1 cellular context compared by ENCODE assay signal in the genomic region with DNA sequence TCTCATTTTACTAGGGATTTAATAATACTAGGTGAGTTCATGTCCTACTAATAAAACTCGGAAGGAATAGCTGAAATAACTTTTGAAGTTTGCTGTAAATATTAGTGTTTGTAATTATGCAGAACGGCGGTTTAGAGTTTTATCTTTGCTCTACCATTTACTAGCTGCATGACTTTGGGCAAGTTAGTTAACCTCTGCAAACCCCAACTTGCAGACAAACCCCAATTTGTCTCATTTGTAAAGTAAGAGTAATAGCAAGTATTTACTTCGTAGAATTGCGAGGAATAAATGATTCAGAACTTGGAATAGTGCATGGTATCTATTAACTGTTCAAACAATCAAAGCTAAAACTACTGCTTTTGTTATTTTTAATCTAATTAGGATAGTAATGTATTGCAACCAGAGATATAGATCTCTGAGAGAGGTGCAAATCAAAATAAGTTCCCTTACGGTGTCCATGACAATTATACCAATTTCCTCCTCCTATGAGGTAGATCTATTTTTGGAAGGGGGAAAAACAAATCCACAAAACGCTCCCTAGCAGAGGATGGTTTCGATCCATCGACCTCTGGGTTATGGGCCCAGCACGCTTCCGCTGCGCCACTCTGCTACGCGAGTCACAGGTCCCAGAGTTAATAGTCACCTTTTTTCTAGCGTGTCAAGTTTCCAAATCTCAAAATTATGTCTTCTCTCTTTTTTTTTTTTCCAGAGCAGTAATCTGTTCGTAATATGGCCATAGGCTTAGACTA.
TF ChIP-seq lines count a peak whose summit lies in the region.

No MANE protein-coding gene starts in this region.

TF ChIP-seq in K562, 482 proteins besides CTCF, POLR2A, EP300 and RAD21 (continued from another document and continues in another):
- TF ChIP-seq C11orf30 (IDR thresholded peaks at IDR 0.05; ENCODE audit: low read depth), result no peak
- no peak for TF ChIP-seq RBM34 (IDR thresholded peaks at IDR 0.05; ENCODE audit: borderline replicate concordance, insufficient read depth, low read length)
- TF ChIP-seq, protein P1, sequence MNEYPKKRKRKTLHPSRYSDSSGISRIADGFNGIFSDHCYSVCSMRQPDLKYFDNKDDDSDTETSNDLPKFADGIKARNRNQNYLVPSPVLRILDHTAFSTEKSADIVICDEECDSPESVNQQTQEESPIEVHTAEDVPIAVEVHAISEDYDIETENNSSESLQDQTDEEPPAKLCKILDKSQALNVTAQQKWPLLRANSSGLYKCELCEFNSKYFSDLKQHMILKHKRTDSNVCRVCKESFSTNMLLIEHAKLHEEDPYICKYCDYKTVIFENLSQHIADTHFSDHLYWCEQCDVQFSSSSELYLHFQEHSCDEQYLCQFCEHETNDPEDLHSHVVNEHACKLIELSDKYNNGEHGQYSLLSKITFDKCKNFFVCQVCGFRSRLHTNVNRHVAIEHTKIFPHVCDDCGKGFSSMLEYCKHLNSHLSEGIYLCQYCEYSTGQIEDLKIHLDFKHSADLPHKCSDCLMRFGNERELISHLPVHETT (CRISPR knock-in tag; conservative IDR thresholded peaks at IDR 0.05 in 1 of 2, IDR thresholded peaks at IDR 0.05 in 1 of 2), result no peak
- TF ChIP-seq ZNF384 (IDR thresholded peaks at IDR 0.05; ENCODE audit: low read depth, low read length), result peak; percentile 94
- TF ChIP-seq HDGF (IDR thresholded peaks at IDR 0.05), result no peak
- TF ChIP-seq BRD9 (IDR thresholded peaks at IDR 0.05; ENCODE audit: low read depth, partially characterized antibody), result peak; percentile 99
- TF ChIP-seq RUNX1 (IDR thresholded peaks at IDR 0.05; ENCODE audit: low read depth), result no peak
- no peak for TF ChIP-seq FOXJ3 (CRISPR knock-in tag; IDR thresholded peaks at IDR 0.05)
- TF ChIP-seq NR4A1 (CRISPR knock-in tag; IDR thresholded peaks at IDR 0.05), result no peak
- 0 out of 2 replicates have a peak, but pooled peaks have one; percentile 31 for TF ChIP-seq NR4A1 (tag; IDR thresholded peaks at IDR 0.05)
- TF ChIP-seq MCM7 (IDR thresholded peaks at IDR 0.05), result 0 out of 4 replicates have a peak, but pooled peaks of 1 of the 2 experiments have one; percentile 64
- TF ChIP-seq, protein P2, sequence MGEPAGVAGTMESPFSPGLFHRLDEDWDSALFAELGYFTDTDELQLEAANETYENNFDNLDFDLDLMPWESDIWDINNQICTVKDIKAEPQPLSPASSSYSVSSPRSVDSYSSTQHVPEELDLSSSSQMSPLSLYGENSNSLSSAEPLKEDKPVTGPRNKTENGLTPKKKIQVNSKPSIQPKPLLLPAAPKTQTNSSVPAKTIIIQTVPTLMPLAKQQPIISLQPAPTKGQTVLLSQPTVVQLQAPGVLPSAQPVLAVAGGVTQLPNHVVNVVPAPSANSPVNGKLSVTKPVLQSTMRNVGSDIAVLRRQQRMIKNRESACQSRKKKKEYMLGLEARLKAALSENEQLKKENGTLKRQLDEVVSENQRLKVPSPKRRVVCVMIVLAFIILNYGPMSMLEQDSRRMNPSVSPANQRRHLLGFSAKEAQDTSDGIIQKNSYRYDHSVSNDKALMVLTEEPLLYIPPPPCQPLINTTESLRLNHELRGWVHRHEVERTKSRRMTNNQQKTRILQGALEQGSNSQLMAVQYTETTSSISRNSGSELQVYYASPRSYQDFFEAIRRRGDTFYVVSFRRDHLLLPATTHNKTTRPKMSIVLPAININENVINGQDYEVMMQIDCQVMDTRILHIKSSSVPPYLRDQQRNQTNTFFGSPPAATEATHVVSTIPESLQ (CRISPR knock-in tag; IDR thresholded peaks at IDR 0.05), result no peak
- TF ChIP-seq, protein P3, sequence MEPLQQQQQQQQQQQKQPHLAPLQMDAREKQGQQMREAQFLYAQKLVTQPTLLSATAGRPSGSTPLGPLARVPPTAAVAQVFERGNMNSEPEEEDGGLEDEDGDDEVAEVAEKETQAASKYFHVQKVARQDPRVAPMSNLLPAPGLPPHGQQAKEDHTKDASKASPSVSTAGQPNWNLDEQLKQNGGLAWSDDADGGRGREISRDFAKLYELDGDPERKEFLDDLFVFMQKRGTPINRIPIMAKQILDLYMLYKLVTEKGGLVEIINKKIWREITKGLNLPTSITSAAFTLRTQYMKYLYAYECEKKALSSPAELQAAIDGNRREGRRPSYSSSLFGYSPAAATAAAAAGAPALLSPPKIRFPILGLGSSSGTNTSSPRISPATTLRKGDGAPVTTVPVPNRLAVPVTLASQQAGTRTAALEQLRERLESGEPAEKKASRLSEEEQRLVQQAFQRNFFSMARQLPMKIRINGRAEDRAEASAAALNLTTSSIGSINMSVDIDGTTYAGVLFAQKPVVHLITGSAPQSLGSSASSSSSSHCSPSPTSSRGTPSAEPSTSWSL (CRISPR knock-in tag; IDR thresholded peaks at IDR 0.05; ENCODE audit: borderline replicate concordance), result no peak
- TF ChIP-seq ARHGAP35 (IDR thresholded peaks at IDR 0.05; ENCODE audit: partially characterized antibody), result no peak
- TF ChIP-seq HLTF (IDR thresholded peaks at IDR 0.05), result no peak
- TF ChIP-seq, protein P4, sequence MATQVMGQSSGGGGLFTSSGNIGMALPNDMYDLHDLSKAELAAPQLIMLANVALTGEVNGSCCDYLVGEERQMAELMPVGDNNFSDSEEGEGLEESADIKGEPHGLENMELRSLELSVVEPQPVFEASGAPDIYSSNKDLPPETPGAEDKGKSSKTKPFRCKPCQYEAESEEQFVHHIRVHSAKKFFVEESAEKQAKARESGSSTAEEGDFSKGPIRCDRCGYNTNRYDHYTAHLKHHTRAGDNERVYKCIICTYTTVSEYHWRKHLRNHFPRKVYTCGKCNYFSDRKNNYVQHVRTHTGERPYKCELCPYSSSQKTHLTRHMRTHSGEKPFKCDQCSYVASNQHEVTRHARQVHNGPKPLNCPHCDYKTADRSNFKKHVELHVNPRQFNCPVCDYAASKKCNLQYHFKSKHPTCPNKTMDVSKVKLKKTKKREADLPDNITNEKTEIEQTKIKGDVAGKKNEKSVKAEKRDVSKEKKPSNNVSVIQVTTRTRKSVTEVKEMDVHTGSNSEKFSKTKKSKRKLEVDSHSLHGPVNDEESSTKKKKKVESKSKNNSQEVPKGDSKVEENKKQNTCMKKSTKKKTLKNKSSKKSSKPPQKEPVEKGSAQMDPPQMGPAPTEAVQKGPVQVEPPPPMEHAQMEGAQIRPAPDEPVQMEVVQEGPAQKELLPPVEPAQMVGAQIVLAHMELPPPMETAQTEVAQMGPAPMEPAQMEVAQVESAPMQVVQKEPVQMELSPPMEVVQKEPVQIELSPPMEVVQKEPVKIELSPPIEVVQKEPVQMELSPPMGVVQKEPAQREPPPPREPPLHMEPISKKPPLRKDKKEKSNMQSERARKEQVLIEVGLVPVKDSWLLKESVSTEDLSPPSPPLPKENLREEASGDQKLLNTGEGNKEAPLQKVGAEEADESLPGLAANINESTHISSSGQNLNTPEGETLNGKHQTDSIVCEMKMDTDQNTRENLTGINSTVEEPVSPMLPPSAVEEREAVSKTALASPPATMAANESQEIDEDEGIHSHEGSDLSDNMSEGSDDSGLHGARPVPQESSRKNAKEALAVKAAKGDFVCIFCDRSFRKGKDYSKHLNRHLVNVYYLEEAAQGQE (CRISPR knock-in tag; IDR thresholded peaks at IDR 0.05; ENCODE audit: low read depth), result no peak
- TF ChIP-seq, protein P5, sequence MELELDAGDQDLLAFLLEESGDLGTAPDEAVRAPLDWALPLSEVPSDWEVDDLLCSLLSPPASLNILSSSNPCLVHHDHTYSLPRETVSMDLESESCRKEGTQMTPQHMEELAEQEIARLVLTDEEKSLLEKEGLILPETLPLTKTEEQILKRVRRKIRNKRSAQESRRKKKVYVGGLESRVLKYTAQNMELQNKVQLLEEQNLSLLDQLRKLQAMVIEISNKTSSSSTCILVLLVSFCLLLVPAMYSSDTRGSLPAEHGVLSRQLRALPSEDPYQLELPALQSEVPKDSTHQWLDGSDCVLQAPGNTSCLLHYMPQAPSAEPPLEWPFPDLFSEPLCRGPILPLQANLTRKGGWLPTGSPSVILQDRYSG (tag; conservative IDR thresholded peaks at IDR 0.05; ENCODE audit: low read depth), result no peak
- TF ChIP-seq ZNF316 (IDR thresholded peaks at IDR 0.05), result no peak
- peak; percentile 40; the same call in 1 of the 2 replicates for TF ChIP-seq RFX1 (IDR thresholded peaks at IDR 0.05)
- TF ChIP-seq, protein P6, sequence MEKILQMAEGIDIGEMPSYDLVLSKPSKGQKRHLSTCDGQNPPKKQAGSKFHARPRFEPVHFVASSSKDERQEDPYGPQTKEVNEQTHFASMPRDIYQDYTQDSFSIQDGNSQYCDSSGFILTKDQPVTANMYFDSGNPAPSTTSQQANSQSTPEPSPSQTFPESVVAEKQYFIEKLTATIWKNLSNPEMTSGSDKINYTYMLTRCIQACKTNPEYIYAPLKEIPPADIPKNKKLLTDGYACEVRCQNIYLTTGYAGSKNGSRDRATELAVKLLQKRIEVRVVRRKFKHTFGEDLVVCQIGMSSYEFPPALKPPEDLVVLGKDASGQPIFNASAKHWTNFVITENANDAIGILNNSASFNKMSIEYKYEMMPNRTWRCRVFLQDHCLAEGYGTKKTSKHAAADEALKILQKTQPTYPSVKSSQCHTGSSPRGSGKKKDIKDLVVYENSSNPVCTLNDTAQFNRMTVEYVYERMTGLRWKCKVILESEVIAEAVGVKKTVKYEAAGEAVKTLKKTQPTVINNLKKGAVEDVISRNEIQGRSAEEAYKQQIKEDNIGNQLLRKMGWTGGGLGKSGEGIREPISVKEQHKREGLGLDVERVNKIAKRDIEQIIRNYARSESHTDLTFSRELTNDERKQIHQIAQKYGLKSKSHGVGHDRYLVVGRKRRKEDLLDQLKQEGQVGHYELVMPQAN (IDR thresholded peaks at IDR 0.05; ENCODE audit: borderline replicate concordance), result no peak
- no peak for TF ChIP-seq HNRNPK (IDR thresholded peaks at IDR 0.05; ENCODE audit: low read depth, low read length, poor library complexity, severe bottlenecking)
- TF ChIP-seq PHB2 (IDR thresholded peaks at IDR 0.05; ENCODE audit: low read depth), result no peak
- no peak for TF ChIP-seq ZNF3 (CRISPR knock-in tag; IDR thresholded peaks at IDR 0.05)
- no peak for TF ChIP-seq ETS2 (tag; IDR thresholded peaks at IDR 0.05; ENCODE audit: borderline replicate concordance, poor library complexity, severe bottlenecking)
- TF ChIP-seq KLF13 (tag; IDR thresholded peaks at IDR 0.05; ENCODE audit: borderline replicate concordance, low read depth), result no peak
- TF ChIP-seq PML (IDR thresholded peaks at IDR 0.05; ENCODE audit: low read length), result 0 out of 2 replicates have a peak, but pooled peaks have one; percentile 33
- TF ChIP-seq ZNF830 (CRISPR knock-in tag; IDR thresholded peaks at IDR 0.05), result no peak
- no peak for TF ChIP-seq ILK (tag; IDR thresholded peaks at IDR 0.05; ENCODE audit: borderline replicate concordance, low read depth)
- no peak for TF ChIP-seq ZNF121 (CRISPR knock-in tag; conservative IDR thresholded peaks at IDR 0.05)
- TF ChIP-seq, protein P7, sequence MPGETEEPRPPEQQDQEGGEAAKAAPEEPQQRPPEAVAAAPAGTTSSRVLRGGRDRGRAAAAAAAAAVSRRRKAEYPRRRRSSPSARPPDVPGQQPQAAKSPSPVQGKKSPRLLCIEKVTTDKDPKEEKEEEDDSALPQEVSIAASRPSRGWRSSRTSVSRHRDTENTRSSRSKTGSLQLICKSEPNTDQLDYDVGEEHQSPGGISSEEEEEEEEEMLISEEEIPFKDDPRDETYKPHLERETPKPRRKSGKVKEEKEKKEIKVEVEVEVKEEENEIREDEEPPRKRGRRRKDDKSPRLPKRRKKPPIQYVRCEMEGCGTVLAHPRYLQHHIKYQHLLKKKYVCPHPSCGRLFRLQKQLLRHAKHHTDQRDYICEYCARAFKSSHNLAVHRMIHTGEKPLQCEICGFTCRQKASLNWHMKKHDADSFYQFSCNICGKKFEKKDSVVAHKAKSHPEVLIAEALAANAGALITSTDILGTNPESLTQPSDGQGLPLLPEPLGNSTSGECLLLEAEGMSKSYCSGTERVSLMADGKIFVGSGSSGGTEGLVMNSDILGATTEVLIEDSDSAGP (CRISPR knock-in tag; IDR thresholded peaks at IDR 0.05), result no peak
- TF ChIP-seq, protein P8, sequence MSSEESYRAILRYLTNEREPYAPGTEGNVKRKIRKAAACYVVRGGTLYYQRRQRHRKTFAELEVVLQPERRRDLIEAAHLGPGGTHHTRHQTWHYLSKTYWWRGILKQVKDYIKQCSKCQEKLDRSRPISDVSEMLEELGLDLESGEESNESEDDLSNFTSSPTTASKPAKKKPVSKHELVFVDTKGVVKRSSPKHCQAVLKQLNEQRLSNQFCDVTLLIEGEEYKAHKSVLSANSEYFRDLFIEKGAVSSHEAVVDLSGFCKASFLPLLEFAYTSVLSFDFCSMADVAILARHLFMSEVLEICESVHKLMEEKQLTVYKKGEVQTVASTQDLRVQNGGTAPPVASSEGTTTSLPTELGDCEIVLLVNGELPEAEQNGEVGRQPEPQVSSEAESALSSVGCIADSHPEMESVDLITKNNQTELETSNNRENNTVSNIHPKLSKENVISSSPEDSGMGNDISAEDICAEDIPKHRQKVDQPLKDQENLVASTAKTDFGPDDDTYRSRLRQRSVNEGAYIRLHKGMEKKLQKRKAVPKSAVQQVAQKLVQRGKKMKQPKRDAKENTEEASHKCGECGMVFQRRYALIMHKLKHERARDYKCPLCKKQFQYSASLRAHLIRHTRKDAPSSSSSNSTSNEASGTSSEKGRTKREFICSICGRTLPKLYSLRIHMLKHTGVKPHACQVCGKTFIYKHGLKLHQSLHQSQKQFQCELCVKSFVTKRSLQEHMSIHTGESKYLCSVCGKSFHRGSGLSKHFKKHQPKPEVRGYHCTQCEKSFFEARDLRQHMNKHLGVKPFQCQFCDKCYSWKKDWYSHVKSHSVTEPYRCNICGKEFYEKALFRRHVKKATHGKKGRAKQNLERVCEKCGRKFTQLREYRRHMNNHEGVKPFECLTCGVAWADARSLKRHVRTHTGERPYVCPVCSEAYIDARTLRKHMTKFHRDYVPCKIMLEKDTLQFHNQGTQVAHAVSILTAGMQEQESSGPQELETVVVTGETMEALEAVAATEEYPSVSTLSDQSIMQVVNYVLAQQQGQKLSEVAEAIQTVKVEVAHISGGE (CRISPR knock-in tag; IDR thresholded peaks at IDR 0.05), result no peak
- TF ChIP-seq ZNF707 (CRISPR knock-in tag; conservative IDR thresholded peaks at IDR 0.05), result no peak
- TF ChIP-seq NCOA6 (IDR thresholded peaks at IDR 0.05), result no peak
- no peak for TF ChIP-seq NELFE (IDR thresholded peaks at IDR 0.05; ENCODE audit: insufficient read depth, insufficient read length)
- TF ChIP-seq TAL1 (IDR thresholded peaks at IDR 0.05), result no peak
- TF ChIP-seq MYC (IDR thresholded peaks at IDR 0.05; ENCODE audit: low read depth, low read length), result peak; percentile 52; the same call in 1 of the 2 replicates
- TF ChIP-seq MYC (CRISPR knock-in tag; IDR thresholded peaks at IDR 0.05; ENCODE audit: borderline replicate concordance, low read depth), result no peak
- TF ChIP-seq, protein P9, sequence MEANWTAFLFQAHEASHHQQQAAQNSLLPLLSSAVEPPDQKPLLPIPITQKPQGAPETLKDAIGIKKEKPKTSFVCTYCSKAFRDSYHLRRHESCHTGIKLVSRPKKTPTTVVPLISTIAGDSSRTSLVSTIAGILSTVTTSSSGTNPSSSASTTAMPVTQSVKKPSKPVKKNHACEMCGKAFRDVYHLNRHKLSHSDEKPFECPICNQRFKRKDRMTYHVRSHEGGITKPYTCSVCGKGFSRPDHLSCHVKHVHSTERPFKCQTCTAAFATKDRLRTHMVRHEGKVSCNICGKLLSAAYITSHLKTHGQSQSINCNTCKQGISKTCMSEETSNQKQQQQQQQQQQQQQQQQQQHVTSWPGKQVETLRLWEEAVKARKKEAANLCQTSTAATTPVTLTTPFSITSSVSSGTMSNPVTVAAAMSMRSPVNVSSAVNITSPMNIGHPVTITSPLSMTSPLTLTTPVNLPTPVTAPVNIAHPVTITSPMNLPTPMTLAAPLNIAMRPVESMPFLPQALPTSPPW (CRISPR knock-in tag; IDR thresholded peaks at IDR 0.05), result peak; percentile 39; the same call in 1 of the 2 replicates
